Comparison of ENCODE assay signal across 13 cellular contexts in the genomic region with DNA sequence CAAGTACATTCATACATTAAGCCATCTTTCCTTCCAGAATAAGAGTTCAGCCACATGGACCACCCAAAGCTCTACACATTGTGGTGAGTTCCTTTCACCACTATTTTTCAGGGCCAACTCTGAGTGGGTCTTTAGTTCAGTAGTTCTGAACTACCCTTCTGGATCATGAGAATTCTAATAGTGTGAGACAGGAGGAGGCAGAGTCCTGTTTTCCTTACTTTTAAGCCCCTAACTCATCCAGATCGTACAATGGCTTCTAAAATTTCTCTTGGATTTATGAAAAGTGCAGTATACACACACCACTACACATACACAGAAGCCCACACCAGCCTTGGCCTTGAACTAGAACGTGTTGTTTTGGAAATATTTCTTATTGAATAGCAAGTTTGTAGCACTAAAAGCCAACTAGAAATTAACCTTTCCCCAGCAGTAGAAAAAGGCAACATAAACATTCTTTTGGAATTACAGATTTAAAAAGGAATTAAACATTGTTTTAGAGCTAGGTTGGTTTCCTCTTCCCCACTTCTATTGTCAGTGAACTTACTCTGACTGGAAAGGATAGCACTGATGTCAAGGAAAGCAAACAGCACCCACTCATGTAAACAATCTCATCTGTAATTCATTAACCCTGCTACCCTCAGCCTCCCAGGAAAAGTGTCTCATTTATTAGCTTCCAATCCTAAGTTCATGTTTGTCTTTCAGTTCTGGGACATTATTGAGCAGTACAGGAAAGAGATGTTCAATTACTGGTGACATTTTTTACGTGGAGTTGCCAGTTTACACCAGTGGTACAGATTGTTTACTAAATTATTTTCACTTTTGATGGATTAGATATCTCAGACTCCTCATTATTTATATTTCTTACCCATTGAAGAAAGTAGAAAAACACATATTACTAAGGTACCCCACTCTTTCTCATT.
A peak's percentile ranks its signal among the peaks of the same experiment; 100 is the strongest.
DNase-seq lines count a peak whose midpoint lies in the region; FAIRE-seq and TF ChIP-seq lines count a peak whose summit lies in the region.
"Had no signal": no experiment of that assay in that cellular context is flagged by ENCODE, and none has a peak within 500 bp of the region (broad histone marks: within the 10 kb centered on the region; RNA-seq: fewer than 3 reads in every experiment).

No MANE protein-coding gene starts in this region.

- H3K4me3 ChIP-seq in astrocyte (ENCODE audit: insufficient read depth, low read depth, low read length) (no peak overlapping the region), rectal smooth muscle tissue (ENCODE audit: low read length) (no peak overlapping the region), spleen (no peak overlapping the region)
- H3K4me3 ChIP-seq: cardiac muscle cell had no signal

- no peaks in the 10 kb centered on the region for H4K20me1 ChIP-seq in astrocyte (ENCODE audit: insufficient read depth, low read length)

- H3K36me3 ChIP-seq in astrocyte (ENCODE audit: insufficient read depth, low read length), result no peaks in the 10 kb centered on the region
- no peaks in the 10 kb centered on the region for H3K36me3 ChIP-seq in rectal smooth muscle tissue (ENCODE audit: control insufficient read depth, insufficient read depth, low read length)
- H3K36me3 ChIP-seq in spleen, result no peaks in the 10 kb centered on the region
- H3K36me3 ChIP-seq: cardiac muscle cell had no signal

- H3K9me3 ChIP-seq in astrocyte (ENCODE audit: insufficient read depth, low read depth, low read length) (no peaks in the 10 kb centered on the region), spleen (no peaks in the 10 kb centered on the region)

- no peaks in the 10 kb centered on the region for H3K27me3 ChIP-seq in astrocyte (ENCODE audit: insufficient read depth, low read length)
- H3K27me3 ChIP-seq in rectal smooth muscle tissue (ENCODE audit: control insufficient read depth, insufficient read depth, low read length), result no peaks in the 10 kb centered on the region
- H3K27me3 ChIP-seq in spleen (replicated peaks in 1 of 7), result no peaks in the 10 kb centered on the region
- H3K27me3 ChIP-seq: cardiac muscle cell had no signal

- H3K4me2 ChIP-seq in astrocyte (ENCODE audit: low read length), result no peak overlapping the region

- no peak for TF ChIP-seq CTCF in astrocyte (IDR thresholded peaks at IDR 0.05; ENCODE audit: insufficient read depth, low read depth, low read length)
- TF ChIP-seq CTCF in spleen (IDR thresholded peaks at IDR 0.05 in 8 of 11, conservative IDR thresholded peaks at IDR 0.05 in 3 of 11), result no peak

- H3K27ac ChIP-seq in astrocyte (ENCODE audit: low read depth, low read length), result no peak overlapping the region
- H3K27ac ChIP-seq in rectal smooth muscle tissue (ENCODE audit: low read depth, low read length), result peak overlapping the region; percentile 41
- H3K27ac ChIP-seq in spleen, result no peak overlapping the region
- H3K27ac ChIP-seq: C4-2B, cardiac muscle cell had no signal

- no peaks in the 10 kb centered on the region for H3K36me3 Mint-ChIP-seq in astrocyte (ENCODE audit: low read depth, unreplicated experiment)
- no peaks in the 10 kb centered on the region for H3K36me3 Mint-ChIP-seq in activated CD4-positive, alpha-beta memory T cell treated with anti-CD3 and anti-CD28 coated beads, Interleukin-2, amount 10 ng/mL, durations not matched to agents 7 days and 5 days (ENCODE audit: low read depth)
- H3K36me3 Mint-ChIP-seq: stimulated activated memory B cell treated with anti-CD40 and anti-IgM and Interleukin-4, amounts not matched to agents 10 μg/mL and 1 μg/mL and 100 μg/mL, for 72 hours had no signal

- no peak for TF ChIP-seq POLR2A in spleen (IDR thresholded peaks at IDR 0.05)

- H3K4me3 Mint-ChIP-seq in astrocyte (ENCODE audit: unreplicated experiment), result no peak overlapping the region
- H3K4me3 Mint-ChIP-seq in activated CD4-positive, alpha-beta memory T cell treated with anti-CD3 and anti-CD28 coated beads, Interleukin-2, amount 10 ng/mL, durations not matched to agents 7 days and 5 days, result no peak overlapping the region
- H3K4me3 Mint-ChIP-seq: stimulated activated memory B cell treated with anti-CD40 and anti-IgM and Interleukin-4, amounts not matched to agents 10 μg/mL and 1 μg/mL and 100 μg/mL, for 72 hours had no signal

- H3K4me1 Mint-ChIP-seq in astrocyte (ENCODE audit: low read depth, unreplicated experiment), result no peaks in the 10 kb centered on the region
- no peaks in the 10 kb centered on the region for H3K4me1 Mint-ChIP-seq in activated CD4-positive, alpha-beta memory T cell treated with anti-CD3 and anti-CD28 coated beads, Interleukin-2, amount 10 ng/mL, durations not matched to agents 7 days and 5 days
- H3K4me1 Mint-ChIP-seq: stimulated activated memory B cell treated with anti-CD40 and anti-IgM and Interleukin-4, amounts not matched to agents 10 μg/mL and 1 μg/mL and 100 μg/mL, for 72 hours had no signal

- H2AFZ ChIP-seq in astrocyte (ENCODE audit: low read depth, low read length), result no peak overlapping the region

- H3K79me2 ChIP-seq in astrocyte (ENCODE audit: insufficient read depth, low read length), result no peaks in the 10 kb centered on the region

- H3K27me3 Mint-ChIP-seq in astrocyte (ENCODE audit: low read depth, unreplicated experiment), result no peaks in the 10 kb centered on the region
- no peaks in the 10 kb centered on the region for H3K27me3 Mint-ChIP-seq in activated CD4-positive, alpha-beta memory T cell treated with anti-CD3 and anti-CD28 coated beads, Interleukin-2, amount 10 ng/mL, durations not matched to agents 7 days and 5 days
- H3K27me3 Mint-ChIP-seq: stimulated activated memory B cell treated with anti-CD40 and anti-IgM and Interleukin-4, amounts not matched to agents 10 μg/mL and 1 μg/mL and 100 μg/mL, for 72 hours had no signal

- H3K27ac Mint-ChIP-seq in astrocyte (ENCODE audit: unreplicated experiment), result no peak overlapping the region
- no peak overlapping the region for H3K27ac Mint-ChIP-seq in activated CD4-positive, alpha-beta memory T cell treated with anti-CD3 and anti-CD28 coated beads, Interleukin-2, amount 10 ng/mL, durations not matched to agents 7 days and 5 days
- H3K27ac Mint-ChIP-seq: stimulated activated memory B cell treated with anti-CD40 and anti-IgM and Interleukin-4, amounts not matched to agents 10 μg/mL and 1 μg/mL and 100 μg/mL, for 72 hours had no signal

- no peaks in the 10 kb centered on the region for H3K9me3 Mint-ChIP-seq in astrocyte (ENCODE audit: unreplicated experiment)
- H3K9me3 Mint-ChIP-seq in activated CD4-positive, alpha-beta memory T cell treated with anti-CD3 and anti-CD28 coated beads, Interleukin-2, amount 10 ng/mL, durations not matched to agents 7 days and 5 days, result no peaks in the 10 kb centered on the region
- H3K9me3 Mint-ChIP-seq: stimulated activated memory B cell treated with anti-CD40 and anti-IgM and Interleukin-4, amounts not matched to agents 10 μg/mL and 1 μg/mL and 100 μg/mL, for 72 hours had no signal

- H3K4me1 ChIP-seq in astrocyte (ENCODE audit: insufficient read depth, low read length) (no peaks in the 10 kb centered on the region), rectal smooth muscle tissue (ENCODE audit: control insufficient read depth, insufficient read depth, low read length) (peaks cover 20% of the 10 kb centered on the region), spleen (no peaks in the 10 kb centered on the region)

- DNase-seq in EL (peak; percentile 43), astrocyte (ENCODE audit: low read depth) (peak; percentile 9), cerebellar cortex (ENCODE audit: low spot score) (no peak), NOMO-1 (lab: John Stamatoyannopoulos, UW; ENCODE audit: unreplicated experiment in 2 of 2) (no peak), spleen (no peak)
- DNase-seq in activated CD4-positive, alpha-beta memory T cell treated with anti-CD3 and anti-CD28 coated beads, Interleukin-2, amount 10 ng/mL, durations not matched to agents 7 days and 5 days, result no peak
- DNase-seq: hippocampal formation; stimulated activated CD4-positive, alpha-beta T cell treated with anti-CD3 and anti-CD28 coated beads, Interleukin-4, amount 100 ng/mL, for 1 hour had no signal

- no peak for FAIRE-seq in astrocyte (lab: Jason Lieb, UNC)
- peak; percentile 96 for FAIRE-seq in islet of Langerhans (lab: Jason Lieb, UNC)

- 44 to 76% (median 65%) methylated on average over 3 of the region's 3 CpGs for WGBS in spleen, 5 donors

- intact Hi-C loops in spleen (cut with DNase I; ENCODE audit: low total_unique reads), result no loop called here

- POLR2A ChIA-PET in activated CD4-positive, alpha-beta memory T cell treated with anti-CD3 and anti-CD28 coated beads, Interleukin-2, amount 10 ng/mL, durations not matched to agents 7 days and 5 days (lab: Charles Lee), result no interaction called here

- CTCF ChIA-PET in activated CD4-positive, alpha-beta memory T cell treated with anti-CD3 and anti-CD28 coated beads, Interleukin-2, amount 10 ng/mL, durations not matched to agents 7 days and 5 days (lab: Charles Lee), result no interaction called here

- H3K9ac ChIP-seq in astrocyte (ENCODE audit: low read length) (no peak overlapping the region), rectal smooth muscle tissue (ENCODE audit: low read length) (no peak overlapping the region)

Comparison
In these comparisons a context has a peak if more than half of its experiments do, and no peak if none do; other contexts are left out.
1. DNase-seq: peak in EL (single experiment) and astrocyte (single experiment); none in cerebellar cortex (single experiment), activated CD4-positive, alpha-beta memory T cell treated with anti-CD3 and anti-CD28 coated beads, Interleukin-2, amount 10 ng/mL, durations not matched to agents 7 days and 5 days (single experiment), NOMO-1 (0 of 2) and spleen (single experiment).